29 cellular contexts compared by ENCODE assay signal in genomic region chr3:115838786-115839185, GRCh38.
"Had no signal": no experiment of that assay in that cellular context is flagged by ENCODE, and none has a peak within 500 bp of the region (broad histone marks: within the 10 kb centered on the region; RNA-seq: fewer than 3 reads in every experiment).

No MANE protein-coding gene starts in this region.

- H3K27me3 ChIP-seq: adrenal gland, cardiac muscle cell had no signal

- DNase-seq: activated B cell treated with CpG ODN at 0.5 μM for 24 hours; activated CD4-positive, alpha-beta memory T cell treated with anti-CD3 and anti-CD28 coated beads for 36 hours; activated CD4-positive, alpha-beta T cell treated with anti-CD3 and anti-CD28 coated beads for 4 hours; activated CD4-positive, alpha-beta T cell treated with anti-CD3 and anti-CD28 coated beads, Interleukin-2, amount 10 ng/mL, durations not matched to agents 24 days and 14 days; activated CD4-positive, alpha-beta T cell treated with anti-CD3 and anti-CD28 coated beads, Interleukin-2, amount 50 U/mL, for 1 hour; activated CD4-positive, alpha-beta T cell treated with anti-CD3 and anti-CD28 coated beads, Interleukin-2, amount 50 U/mL, for 4 hours; activated CD4-positive, CD25-positive, alpha-beta regulatory T cell treated with anti-CD3 and anti-CD28 coated beads, Interleukin-2, amount 50 U/mL, for 72 hours; activated CD8-positive, alpha-beta memory T cell treated with anti-CD3 and anti-CD28 coated beads, Interleukin-2, amount 50 U/mL, for 4 hours; activated CD8-positive, alpha-beta T cell treated with anti-CD3 and anti-CD28 coated beads for 36 hours; activated effector memory CD4-positive, alpha-beta T cell treated with anti-CD3 and anti-CD28 coated beads, Interleukin-2, amount 50 U/mL, for 16 hours; activated gamma-delta T cell treated with Interleukin-2 at 50 U/mL for 16 hours; activated naive CD4-positive, alpha-beta T cell; activated naive CD4-positive, alpha-beta T cell treated with anti-CD3 and anti-CD28 coated beads for 36 hours; activated naive CD4-positive, alpha-beta T cell treated with anti-CD3 and anti-CD28 coated beads, Interleukin-2, amount 50 U/mL, for 16 hours; activated naive CD8-positive, alpha-beta T cell treated with anti-CD3 and anti-CD28 coated beads for 36 hours; activated T-cell treated with anti-CD3 and anti-CD28 coated beads for 4 hours; activated T-cell treated with anti-CD3 and anti-CD28 coated beads, Interleukin-2, amount 50 U/mL, for 1 hour; activated T-cell treated with anti-CD3 and anti-CD28 coated beads, Interleukin-2, amount 50 U/mL, for 4 hours; activated T-cell treated with anti-CD3 and anti-CD28 coated beads, Interleukin-2, amount 50 U/mL, for 72 hours; adrenal gland; amniotic stem cell; aorta; T-cell; T-helper 17 cell; T-helper 9 cell had no signal

- H3K27ac ChIP-seq: adrenal gland, cardiac muscle cell, VCaP had no signal

- H3K36me3 ChIP-seq: adrenal gland, cardiac muscle cell had no signal

- H3K9me3 ChIP-seq: adrenal gland had no signal

- H3K4me1 ChIP-seq: adrenal gland had no signal

- ATAC-seq: activated CD8-positive, alpha-beta T cell treated with anti-CD3 and anti-CD28 coated beads for 36 hours; activated naive CD4-positive, alpha-beta T cell treated with anti-CD3 and anti-CD28 coated beads, Interleukin-2, amount 50 U/mL, for 72 hours; activated T-cell treated with anti-CD3 and anti-CD28 coated beads, Interleukin-2, amount 50 U/mL, for 4 hours; activated T-cell treated with anti-CD3 and anti-CD28 coated beads, Interleukin-2, amount 50 U/mL, for 72 hours; activated T-helper 17 cell treated with anti-CD3 and anti-CD28 coated beads, Interleukin-2, amount 50 U/mL, for 72 hours; T-cell; T-helper 17 cell had no signal

- H3K4me3 ChIP-seq: adrenal gland, cardiac muscle cell had no signal
